1 cellular context compared by ENCODE assay signal in the genomic region with DNA sequence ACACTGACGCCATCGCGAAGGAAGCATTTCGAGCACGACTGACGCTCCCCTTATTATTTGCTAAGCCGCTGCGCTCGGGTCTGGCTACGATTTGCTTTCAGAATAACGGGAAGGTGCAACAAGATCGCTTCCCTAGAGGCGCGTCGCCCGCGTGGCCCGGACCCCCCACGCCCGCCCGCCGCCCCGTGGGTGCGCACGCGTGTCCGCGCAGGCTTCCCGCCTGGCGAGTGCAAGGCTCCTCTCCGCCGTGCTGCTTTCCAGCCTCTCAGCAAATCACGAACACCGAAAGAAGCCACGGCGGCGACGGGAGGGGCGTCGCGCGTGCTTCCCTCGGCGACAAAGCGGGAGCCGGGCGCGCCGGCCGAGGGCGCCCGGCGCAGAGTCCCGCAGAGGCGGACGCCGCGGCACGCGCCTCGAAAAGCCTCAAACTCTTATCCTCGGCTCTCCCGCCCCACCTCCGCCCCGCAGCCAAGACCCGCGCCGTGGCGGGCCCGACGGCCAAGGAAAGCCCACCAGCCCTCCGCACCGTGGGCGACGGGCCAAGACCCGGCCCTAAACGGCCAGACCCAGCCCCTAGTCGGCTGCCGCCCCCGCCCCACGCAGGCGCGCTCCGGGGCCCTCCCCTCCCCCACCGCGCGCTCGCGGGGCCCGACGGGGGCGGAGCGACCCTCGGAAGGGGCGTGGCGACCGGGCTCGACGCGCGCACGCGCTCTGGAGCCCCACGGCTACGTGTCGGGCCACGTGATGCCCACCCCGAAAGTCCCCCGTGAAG.
TF ChIP-seq lines count a peak whose summit lies in the region.

No MANE protein-coding gene starts in this region.

TF ChIP-seq in K562, 482 proteins besides CTCF, POLR2A, EP300 and RAD21 (continued from another document and continues in another):
- TF ChIP-seq, protein P1, sequence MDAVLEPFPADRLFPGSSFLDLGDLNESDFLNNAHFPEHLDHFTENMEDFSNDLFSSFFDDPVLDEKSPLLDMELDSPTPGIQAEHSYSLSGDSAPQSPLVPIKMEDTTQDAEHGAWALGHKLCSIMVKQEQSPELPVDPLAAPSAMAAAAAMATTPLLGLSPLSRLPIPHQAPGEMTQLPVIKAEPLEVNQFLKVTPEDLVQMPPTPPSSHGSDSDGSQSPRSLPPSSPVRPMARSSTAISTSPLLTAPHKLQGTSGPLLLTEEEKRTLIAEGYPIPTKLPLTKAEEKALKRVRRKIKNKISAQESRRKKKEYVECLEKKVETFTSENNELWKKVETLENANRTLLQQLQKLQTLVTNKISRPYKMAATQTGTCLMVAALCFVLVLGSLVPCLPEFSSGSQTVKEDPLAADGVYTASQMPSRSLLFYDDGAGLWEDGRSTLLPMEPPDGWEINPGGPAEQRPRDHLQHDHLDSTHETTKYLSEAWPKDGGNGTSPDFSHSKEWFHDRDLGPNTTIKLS (IDR thresholded peaks at IDR 0.05; ENCODE audit: borderline replicate concordance, low read depth), result peak; percentile 88
- TF ChIP-seq CREB1 (IDR thresholded peaks at IDR 0.05) (peak; percentile 42; the same call in 1 of the 2 replicates), CREB1 (CRISPR knock-in tag; IDR thresholded peaks at IDR 0.05) (peak; percentile 29), RBM17 (IDR thresholded peaks at IDR 0.05; ENCODE audit: borderline replicate concordance, low read depth, low read length) (no peak), ASH1L (IDR thresholded peaks at IDR 0.05; ENCODE audit: borderline replicate concordance, low read depth, partially characterized antibody) (no peak), ZFPM2 (CRISPR knock-in tag; IDR thresholded peaks at IDR 0.05) (0 out of 2 replicates have a peak, but pooled peaks have one; percentile 15), MAZ (CRISPR knock-in tag; conservative IDR thresholded peaks at IDR 0.05 in 1 of 2, IDR thresholded peaks at IDR 0.05 in 1 of 2) (peak; percentile 49 to 95; a peak in 3 of 4 replicates), CXXC5 (CRISPR knock-in tag; IDR thresholded peaks at IDR 0.05) (peak; percentile 98), RBFOX2 (IDR thresholded peaks at IDR 0.05; ENCODE audit: low read depth, low read length) (peak; percentile 93), POU5F1 (IDR thresholded peaks at IDR 0.05; ENCODE audit: borderline replicate concordance, low read depth, low read length, partially characterized antibody) (no peak), YY1 (IDR thresholded peaks at IDR 0.05; ENCODE audit: borderline replicate concordance in 1 of 3, control insufficient read depth in 1 of 3, extremely low read depth in 1 of 3, insufficient read depth in 3 of 3, insufficient read length in 1 of 3, insufficient replicate concordance in 2 of 3, low read depth in 1 of 3, low read length in 2 of 3) (peak in 1 of 3 experiments; percentile 12), TFAP4 (CRISPR knock-in tag; IDR thresholded peaks at IDR 0.05; ENCODE audit: borderline replicate concordance) (peak; percentile 42), CC2D1A (IDR thresholded peaks at IDR 0.05) (no peak), CREM (IDR thresholded peaks at IDR 0.05; ENCODE audit: low read depth) (peak; percentile 71), ZBTB11 (CRISPR knock-in tag; IDR thresholded peaks at IDR 0.05) (peak in 1 of 3 experiments; percentile 35; a peak in 1 of 6 replicates), XRCC3 (IDR thresholded peaks at IDR 0.05) (no peak), ZBTB7A (IDR thresholded peaks at IDR 0.05; ENCODE audit: borderline replicate concordance, control insufficient read depth, low read depth, low read length) (peak; percentile 99), EGR1 (conservative IDR thresholded peaks at IDR 0.05) (peak; percentile 89), HOXB6 (CRISPR knock-in tag; IDR thresholded peaks at IDR 0.05; ENCODE audit: borderline replicate concordance) (no peak), ZNF589 (CRISPR knock-in tag; IDR thresholded peaks at IDR 0.05; ENCODE audit: low read depth) (peak; percentile 54; the same call in 1 of the 2 replicates), CREBBP (IDR thresholded peaks at IDR 0.05; ENCODE audit: low read depth, low read length) (no peak), SAP30 (IDR thresholded peaks at IDR 0.05; ENCODE audit: borderline replicate concordance, insufficient read depth, low read depth, low read length, poor library complexity, severe bottlenecking) (no peak), ZNF41 (CRISPR knock-in tag; conservative IDR thresholded peaks at IDR 0.05) (0 out of 2 replicates have a peak, but pooled peaks have one; percentile 19), ETS2 (tag; IDR thresholded peaks at IDR 0.05; ENCODE audit: borderline replicate concordance, poor library complexity, severe bottlenecking) (no peak), HMGN3 (IDR thresholded peaks at IDR 0.05; ENCODE audit: borderline replicate concordance, extremely low read depth, insufficient read length, low read depth, low read length) (peak; percentile 92), ZNF76 (CRISPR knock-in tag; IDR thresholded peaks at IDR 0.05; ENCODE audit: borderline replicate concordance) (0 out of 2 replicates have a peak, but pooled peaks have one; percentile 23)
- TF ChIP-seq, protein P2, sequence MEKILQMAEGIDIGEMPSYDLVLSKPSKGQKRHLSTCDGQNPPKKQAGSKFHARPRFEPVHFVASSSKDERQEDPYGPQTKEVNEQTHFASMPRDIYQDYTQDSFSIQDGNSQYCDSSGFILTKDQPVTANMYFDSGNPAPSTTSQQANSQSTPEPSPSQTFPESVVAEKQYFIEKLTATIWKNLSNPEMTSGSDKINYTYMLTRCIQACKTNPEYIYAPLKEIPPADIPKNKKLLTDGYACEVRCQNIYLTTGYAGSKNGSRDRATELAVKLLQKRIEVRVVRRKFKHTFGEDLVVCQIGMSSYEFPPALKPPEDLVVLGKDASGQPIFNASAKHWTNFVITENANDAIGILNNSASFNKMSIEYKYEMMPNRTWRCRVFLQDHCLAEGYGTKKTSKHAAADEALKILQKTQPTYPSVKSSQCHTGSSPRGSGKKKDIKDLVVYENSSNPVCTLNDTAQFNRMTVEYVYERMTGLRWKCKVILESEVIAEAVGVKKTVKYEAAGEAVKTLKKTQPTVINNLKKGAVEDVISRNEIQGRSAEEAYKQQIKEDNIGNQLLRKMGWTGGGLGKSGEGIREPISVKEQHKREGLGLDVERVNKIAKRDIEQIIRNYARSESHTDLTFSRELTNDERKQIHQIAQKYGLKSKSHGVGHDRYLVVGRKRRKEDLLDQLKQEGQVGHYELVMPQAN (IDR thresholded peaks at IDR 0.05; ENCODE audit: borderline replicate concordance), result 0 out of 2 replicates have a peak, but pooled peaks have one; percentile 14
- TF ChIP-seq, protein P3, sequence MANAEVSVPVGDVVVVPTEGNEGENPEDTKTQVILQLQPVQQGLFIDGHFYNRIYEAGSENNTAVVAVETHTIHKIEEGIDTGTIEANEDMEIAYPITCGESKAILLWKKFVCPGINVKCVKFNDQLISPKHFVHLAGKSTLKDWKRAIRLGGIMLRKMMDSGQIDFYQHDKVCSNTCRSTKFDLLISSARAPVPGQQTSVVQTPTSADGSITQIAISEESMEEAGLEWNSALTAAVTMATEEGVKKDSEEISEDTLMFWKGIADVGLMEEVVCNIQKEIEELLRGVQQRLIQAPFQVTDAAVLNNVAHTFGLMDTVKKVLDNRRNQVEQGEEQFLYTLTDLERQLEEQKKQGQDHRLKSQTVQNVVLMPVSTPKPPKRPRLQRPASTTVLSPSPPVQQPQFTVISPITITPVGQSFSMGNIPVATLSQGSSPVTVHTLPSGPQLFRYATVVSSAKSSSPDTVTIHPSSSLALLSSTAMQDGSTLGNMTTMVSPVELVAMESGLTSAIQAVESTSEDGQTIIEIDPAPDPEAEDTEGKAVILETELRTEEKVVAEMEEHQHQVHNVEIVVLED (CRISPR knock-in tag; IDR thresholded peaks at IDR 0.05), result peak; percentile 63
- TF ChIP-seq, protein P4, sequence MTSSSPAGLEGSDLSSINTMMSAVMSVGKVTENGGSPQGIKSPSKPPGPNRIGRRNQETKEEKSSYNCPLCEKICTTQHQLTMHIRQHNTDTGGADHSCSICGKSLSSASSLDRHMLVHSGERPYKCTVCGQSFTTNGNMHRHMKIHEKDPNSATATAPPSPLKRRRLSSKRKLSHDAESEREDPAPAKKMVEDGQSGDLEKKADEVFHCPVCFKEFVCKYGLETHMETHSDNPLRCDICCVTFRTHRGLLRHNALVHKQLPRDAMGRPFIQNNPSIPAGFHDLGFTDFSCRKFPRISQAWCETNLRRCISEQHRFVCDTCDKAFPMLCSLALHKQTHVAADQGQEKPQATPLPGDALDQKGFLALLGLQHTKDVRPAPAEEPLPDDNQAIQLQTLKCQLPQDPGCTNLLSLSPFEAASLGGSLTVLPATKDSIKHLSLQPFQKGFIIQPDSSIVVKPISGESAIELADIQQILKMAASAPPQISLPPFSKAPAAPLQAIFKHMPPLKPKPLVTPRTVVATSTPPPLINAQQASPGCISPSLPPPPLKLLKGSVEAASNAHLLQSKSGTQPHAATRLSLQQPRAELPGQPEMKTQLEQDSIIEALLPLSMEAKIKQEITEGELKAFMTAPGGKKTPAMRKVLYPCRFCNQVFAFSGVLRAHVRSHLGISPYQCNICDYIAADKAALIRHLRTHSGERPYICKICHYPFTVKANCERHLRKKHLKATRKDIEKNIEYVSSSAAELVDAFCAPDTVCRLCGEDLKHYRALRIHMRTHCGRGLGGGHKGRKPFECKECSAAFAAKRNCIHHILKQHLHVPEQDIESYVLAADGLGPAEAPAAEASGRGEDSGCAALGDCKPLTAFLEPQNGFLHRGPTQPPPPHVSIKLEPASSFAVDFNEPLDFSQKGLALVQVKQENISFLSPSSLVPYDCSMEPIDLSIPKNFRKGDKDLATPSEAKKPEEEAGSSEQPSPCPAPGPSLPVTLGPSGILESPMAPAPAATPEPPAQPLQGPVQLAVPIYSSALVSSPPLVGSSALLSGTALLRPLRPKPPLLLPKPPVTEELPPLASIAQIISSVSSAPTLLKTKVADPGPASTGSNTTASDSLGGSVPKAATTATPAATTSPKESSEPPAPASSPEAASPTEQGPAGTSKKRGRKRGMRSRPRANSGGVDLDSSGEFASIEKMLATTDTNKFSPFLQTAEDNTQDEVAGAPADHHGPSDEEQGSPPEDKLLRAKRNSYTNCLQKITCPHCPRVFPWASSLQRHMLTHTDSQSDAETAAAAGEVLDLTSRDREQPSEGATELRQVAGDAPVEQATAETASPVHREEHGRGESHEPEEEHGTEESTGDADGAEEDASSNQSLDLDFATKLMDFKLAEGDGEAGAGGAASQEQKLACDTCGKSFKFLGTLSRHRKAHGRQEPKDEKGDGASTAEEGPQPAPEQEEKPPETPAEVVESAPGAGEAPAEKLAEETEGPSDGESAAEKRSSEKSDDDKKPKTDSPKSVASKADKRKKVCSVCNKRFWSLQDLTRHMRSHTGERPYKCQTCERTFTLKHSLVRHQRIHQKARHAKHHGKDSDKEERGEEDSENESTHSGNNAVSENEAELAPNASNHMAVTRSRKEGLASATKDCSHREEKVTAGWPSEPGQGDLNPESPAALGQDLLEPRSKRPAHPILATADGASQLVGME (CRISPR knock-in tag; IDR thresholded peaks at IDR 0.05), result peak; percentile 35; the same call in 1 of the 2 replicates
- TF ChIP-seq, protein P5, sequence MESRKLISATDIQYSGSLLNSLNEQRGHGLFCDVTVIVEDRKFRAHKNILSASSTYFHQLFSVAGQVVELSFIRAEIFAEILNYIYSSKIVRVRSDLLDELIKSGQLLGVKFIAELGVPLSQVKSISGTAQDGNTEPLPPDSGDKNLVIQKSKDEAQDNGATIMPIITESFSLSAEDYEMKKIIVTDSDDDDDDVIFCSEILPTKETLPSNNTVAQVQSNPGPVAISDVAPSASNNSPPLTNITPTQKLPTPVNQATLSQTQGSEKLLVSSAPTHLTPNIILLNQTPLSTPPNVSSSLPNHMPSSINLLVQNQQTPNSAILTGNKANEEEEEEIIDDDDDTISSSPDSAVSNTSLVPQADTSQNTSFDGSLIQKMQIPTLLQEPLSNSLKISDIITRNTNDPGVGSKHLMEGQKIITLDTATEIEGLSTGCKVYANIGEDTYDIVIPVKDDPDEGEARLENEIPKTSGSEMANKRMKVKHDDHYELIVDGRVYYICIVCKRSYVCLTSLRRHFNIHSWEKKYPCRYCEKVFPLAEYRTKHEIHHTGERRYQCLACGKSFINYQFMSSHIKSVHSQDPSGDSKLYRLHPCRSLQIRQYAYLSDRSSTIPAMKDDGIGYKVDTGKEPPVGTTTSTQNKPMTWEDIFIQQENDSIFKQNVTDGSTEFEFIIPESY (CRISPR knock-in tag; IDR thresholded peaks at IDR 0.05), result peak; percentile 83
- TF ChIP-seq, protein P6, sequence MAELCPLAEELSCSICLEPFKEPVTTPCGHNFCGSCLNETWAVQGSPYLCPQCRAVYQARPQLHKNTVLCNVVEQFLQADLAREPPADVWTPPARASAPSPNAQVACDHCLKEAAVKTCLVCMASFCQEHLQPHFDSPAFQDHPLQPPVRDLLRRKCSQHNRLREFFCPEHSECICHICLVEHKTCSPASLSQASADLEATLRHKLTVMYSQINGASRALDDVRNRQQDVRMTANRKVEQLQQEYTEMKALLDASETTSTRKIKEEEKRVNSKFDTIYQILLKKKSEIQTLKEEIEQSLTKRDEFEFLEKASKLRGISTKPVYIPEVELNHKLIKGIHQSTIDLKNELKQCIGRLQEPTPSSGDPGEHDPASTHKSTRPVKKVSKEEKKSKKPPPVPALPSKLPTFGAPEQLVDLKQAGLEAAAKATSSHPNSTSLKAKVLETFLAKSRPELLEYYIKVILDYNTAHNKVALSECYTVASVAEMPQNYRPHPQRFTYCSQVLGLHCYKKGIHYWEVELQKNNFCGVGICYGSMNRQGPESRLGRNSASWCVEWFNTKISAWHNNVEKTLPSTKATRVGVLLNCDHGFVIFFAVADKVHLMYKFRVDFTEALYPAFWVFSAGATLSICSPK (IDR thresholded peaks at IDR 0.05; ENCODE audit: borderline replicate concordance), result no peak
